In genomic region chr7:151276651-151277590, GRCh38 we compare ENCODE assay signal across 8 cellular contexts. TPM values are rescaled to one million over a fixed set of nuclear protein-coding genes. Genes with fewer than 3 reads are reported as not detected.
DNase-seq lines count a peak whose midpoint lies in the region; ATAC-seq, FAIRE-seq and TF ChIP-seq lines count a peak whose summit lies in the region.

No MANE protein-coding gene starts in this region.

- peak overlapping the region; percentile 29 to 65 for H3K4me3 ChIP-seq in kidney (ENCODE audit: low read length in 2 of 2)

- peak; percentile 90 for DNase-seq in AG20443 (ENCODE audit: low spot score)
- peak; percentile 85 for DNase-seq in GM20000 (ENCODE audit: low spot score)
- DNase-seq in NCI-H1694 treated with DMSO at 0.1 percent for 48 hours (lab: John Stamatoyannopoulos, UW): peak; percentile 51
- DNase-seq in WTC11 (ENCODE audit: low spot score): peak; percentile 59
- DNase-seq in central memory CD8-positive, alpha-beta T cell (ENCODE audit: low spot score in 2 of 2): peak; percentile 23 to 30
- DNase-seq in kidney: peak; percentile 84
- peak; percentile 14 to 53 for DNase-seq in stimulated activated CD4-positive, alpha-beta T cell treated with anti-CD3 and anti-CD28 coated beads, Interleukin-15, amount 100 ng/mL, for 1 hour (ENCODE audit: low read depth in 1 of 2, low spot score in 1 of 2)
- no peak for DNase-seq in OCI-M2 (lab: John Stamatoyannopoulos, UW; ENCODE audit: unreplicated experiment)

- H3K27ac Mint-ChIP-seq in WTC11: no peak overlapping the region
- H3K27ac Mint-ChIP-seq in central memory CD8-positive, alpha-beta T cell (ENCODE audit: low read depth): peak overlapping the region; percentile 60

- POLR2A ChIA-PET in WTC11 (lab: Charles Lee): interaction anchor here (1.4 kb wide), 1 partner anchor 24 kb away, joined by 7 read pairs; no protein-coding TSS in a partner anchor

- H3K4me1 ChIP-seq in kidney (ENCODE audit: control insufficient read depth in 1 of 2, insufficient read depth in 1 of 2, low read depth in 1 of 2, low read length in 2 of 2): peaks cover 4 to 14% of the 10 kb centered on the region in 2 donors

- ATAC-seq in WTC11: peak; percentile 80
- peak; percentile 75 for ATAC-seq in central memory CD8-positive, alpha-beta T cell (replicated peaks; ENCODE audit: extremely low read depth, poor library complexity, severe bottlenecking)

- FAIRE-seq in kidney (lab: Jason Lieb, UNC): no peak

- H3K36me3 Mint-ChIP-seq in WTC11: no peaks in the 10 kb centered on the region
- H3K36me3 Mint-ChIP-seq in central memory CD8-positive, alpha-beta T cell (ENCODE audit: insufficient read depth): peaks cover 7% of the 10 kb centered on the region

- TF ChIP-seq CTCF in GM20000 (IDR thresholded peaks at IDR 0.05; ENCODE audit: extremely low read depth, missing control alignments): no peak
- TF ChIP-seq CTCF in WTC11 (IDR thresholded peaks at IDR 0.05): no peak
- no peak for TF ChIP-seq CTCF in kidney (IDR thresholded peaks at IDR 0.05; ENCODE audit: borderline replicate concordance, extremely low read depth, insufficient read depth)

- H3K4me1 Mint-ChIP-seq in WTC11: peaks cover 28% of the 10 kb centered on the region
- peaks cover 39% of the 10 kb centered on the region for H3K4me1 Mint-ChIP-seq in central memory CD8-positive, alpha-beta T cell

- H3K27ac ChIP-seq in kidney (ENCODE audit: low read depth in 2 of 2, low read length in 2 of 2): no peak overlapping the region

- CTCF ChIA-PET in WTC11 (lab: Charles Lee): interaction anchor here (0.8 to 2.4 kb wide), 10 partner anchors 10 to 74 kb away, joined by 3 to 16 read pairs (median 4); no protein-coding TSS in a partner anchor

- intact Hi-C loops in kidney (cut with DNase I): no loop called here

- H3K9me3 Mint-ChIP-seq in WTC11: no peaks in the 10 kb centered on the region
- no peaks in the 10 kb centered on the region for H3K9me3 Mint-ChIP-seq in central memory CD8-positive, alpha-beta T cell

- no peaks in the 10 kb centered on the region for H3K9me3 ChIP-seq in kidney (ENCODE audit: control insufficient read depth in 1 of 2, low read length in 2 of 2)

- peak overlapping the region in 1 of 2 donors; percentile 15 for H3K9ac ChIP-seq in kidney (ENCODE audit: low read length in 2 of 2)

- peak overlapping the region; percentile 58 for H3K4me3 Mint-ChIP-seq in WTC11
- H3K4me3 Mint-ChIP-seq in central memory CD8-positive, alpha-beta T cell: peak overlapping the region; percentile 75

- peaks cover 44% of the 10 kb centered on the region for H3K27me3 Mint-ChIP-seq in WTC11 (ENCODE audit: low read depth)
- peaks cover 32% of the 10 kb centered on the region for H3K27me3 Mint-ChIP-seq in central memory CD8-positive, alpha-beta T cell

- no peaks in the 10 kb centered on the region for H3K36me3 ChIP-seq in kidney (ENCODE audit: control insufficient read depth in 1 of 2, insufficient read depth in 2 of 2, low read length in 2 of 2)

TF ChIP-seq in WTC11, 78 proteins besides CTCF, POLR2A, EP300 and RAD21 (continues in another document):
- TF ChIP-seq NFE2L1 (CRISPR knock-in tag; IDR thresholded peaks at IDR 0.05) (no peak), RORB (CRISPR knock-in tag; IDR thresholded peaks at IDR 0.05) (no peak), ATF1 (CRISPR knock-in tag; IDR thresholded peaks at IDR 0.05) (no peak), ZNF416 (CRISPR knock-in tag; IDR thresholded peaks at IDR 0.05) (no peak), ZNF232 (CRISPR knock-in tag; IDR thresholded peaks at IDR 0.05) (no peak), IRF1 (CRISPR knock-in tag; IDR thresholded peaks at IDR 0.05) (0 out of 2 replicates have a peak, but pooled peaks have one; percentile 40), FOXP4 (CRISPR knock-in tag; IDR thresholded peaks at IDR 0.05) (no peak), HMGA2 (CRISPR knock-in tag; IDR thresholded peaks at IDR 0.05) (no peak), MAX (CRISPR knock-in tag; IDR thresholded peaks at IDR 0.05) (peak; percentile 83), ESRRA (CRISPR knock-in tag; IDR thresholded peaks at IDR 0.05; ENCODE audit: borderline replicate concordance) (no peak), KAT7 (CRISPR knock-in tag; IDR thresholded peaks at IDR 0.05; ENCODE audit: borderline replicate concordance) (0 out of 2 replicates have a peak, but pooled peaks have one; percentile 62), FOXK1 (CRISPR knock-in tag; IDR thresholded peaks at IDR 0.05) (0 out of 2 replicates have a peak, but pooled peaks have one; percentile 24), TEAD4 (CRISPR knock-in tag; IDR thresholded peaks at IDR 0.05) (no peak), ZNF317 (CRISPR knock-in tag; IDR thresholded peaks at IDR 0.05; ENCODE audit: borderline replicate concordance, low read depth) (no peak), NR3C1 (CRISPR knock-in tag; conservative IDR thresholded peaks at IDR 0.05; ENCODE audit: low read depth) (no peak), CDX4 (CRISPR knock-in tag; IDR thresholded peaks at IDR 0.05; ENCODE audit: borderline replicate concordance) (no peak), NR2C2 (CRISPR knock-in tag; IDR thresholded peaks at IDR 0.05) (no peak), TEAD1 (CRISPR knock-in tag; IDR thresholded peaks at IDR 0.05) (no peak)
- TF ChIP-seq, protein P1, sequence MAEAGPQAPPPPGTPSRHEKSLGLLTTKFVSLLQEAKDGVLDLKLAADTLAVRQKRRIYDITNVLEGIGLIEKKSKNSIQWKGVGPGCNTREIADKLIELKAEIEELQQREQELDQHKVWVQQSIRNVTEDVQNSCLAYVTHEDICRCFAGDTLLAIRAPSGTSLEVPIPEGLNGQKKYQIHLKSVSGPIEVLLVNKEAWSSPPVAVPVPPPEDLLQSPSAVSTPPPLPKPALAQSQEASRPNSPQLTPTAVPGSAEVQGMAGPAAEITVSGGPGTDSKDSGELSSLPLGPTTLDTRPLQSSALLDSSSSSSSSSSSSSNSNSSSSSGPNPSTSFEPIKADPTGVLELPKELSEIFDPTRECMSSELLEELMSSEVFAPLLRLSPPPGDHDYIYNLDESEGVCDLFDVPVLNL (CRISPR knock-in tag; IDR thresholded peaks at IDR 0.05; ENCODE audit: borderline replicate concordance, low read depth): no peak
- TF ChIP-seq, protein P2, sequence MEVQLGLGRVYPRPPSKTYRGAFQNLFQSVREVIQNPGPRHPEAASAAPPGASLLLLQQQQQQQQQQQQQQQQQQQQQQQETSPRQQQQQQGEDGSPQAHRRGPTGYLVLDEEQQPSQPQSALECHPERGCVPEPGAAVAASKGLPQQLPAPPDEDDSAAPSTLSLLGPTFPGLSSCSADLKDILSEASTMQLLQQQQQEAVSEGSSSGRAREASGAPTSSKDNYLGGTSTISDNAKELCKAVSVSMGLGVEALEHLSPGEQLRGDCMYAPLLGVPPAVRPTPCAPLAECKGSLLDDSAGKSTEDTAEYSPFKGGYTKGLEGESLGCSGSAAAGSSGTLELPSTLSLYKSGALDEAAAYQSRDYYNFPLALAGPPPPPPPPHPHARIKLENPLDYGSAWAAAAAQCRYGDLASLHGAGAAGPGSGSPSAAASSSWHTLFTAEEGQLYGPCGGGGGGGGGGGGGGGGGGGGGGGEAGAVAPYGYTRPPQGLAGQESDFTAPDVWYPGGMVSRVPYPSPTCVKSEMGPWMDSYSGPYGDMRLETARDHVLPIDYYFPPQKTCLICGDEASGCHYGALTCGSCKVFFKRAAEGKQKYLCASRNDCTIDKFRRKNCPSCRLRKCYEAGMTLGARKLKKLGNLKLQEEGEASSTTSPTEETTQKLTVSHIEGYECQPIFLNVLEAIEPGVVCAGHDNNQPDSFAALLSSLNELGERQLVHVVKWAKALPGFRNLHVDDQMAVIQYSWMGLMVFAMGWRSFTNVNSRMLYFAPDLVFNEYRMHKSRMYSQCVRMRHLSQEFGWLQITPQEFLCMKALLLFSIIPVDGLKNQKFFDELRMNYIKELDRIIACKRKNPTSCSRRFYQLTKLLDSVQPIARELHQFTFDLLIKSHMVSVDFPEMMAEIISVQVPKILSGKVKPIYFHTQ (CRISPR knock-in tag; IDR thresholded peaks at IDR 0.05): no peak

RNA-seq across cellular contexts. Expression of gene SMARCD3, which starts 28.4 kb away (rescaled TPM):
- total RNA-seq in WTC11 (2021) (5.8 to 9.0 TPM (median 5.9 TPM) in 3 replicates), kidney (52.5 TPM)
- 46.4 TPM for polyA plus RNA-seq in kidney (ENCODE audit: insufficient read depth, low read depth, low replicate concordance)

RNA-seq across cellular contexts. Expression of gene CHPF2, which starts 44.6 kb away (rescaled TPM):
- total RNA-seq in WTC11 (2021): 25.0 to 30.7 TPM (median 26.3 TPM) in 3 replicates
- total RNA-seq in kidney: 45.2 TPM
- 15.6 TPM for polyA plus RNA-seq in kidney (ENCODE audit: insufficient read depth, low read depth, low replicate concordance)

RNA-seq across cellular contexts. Expression of gene ABCF2, which starts 49.9 kb away (rescaled TPM):
- total RNA-seq in WTC11 (2021) (41.3 to 43.7 TPM (median 43.5 TPM) in 3 replicates), kidney (30.8 TPM)
- polyA plus RNA-seq in kidney (ENCODE audit: insufficient read depth, low read depth, low replicate concordance): 22.5 TPM
